ENCODE assay signal across 8 cellular contexts in genomic region chr1:84509029-84509428, GRCh38. TPM values are rescaled to one million over a fixed set of nuclear protein-coding genes. Genes with fewer than 3 reads are reported as not detected.
"Had no signal": no experiment of that assay in that cellular context is flagged by ENCODE, and none has a peak within 500 bp of the region (broad histone marks: within the 10 kb centered on the region; RNA-seq: fewer than 3 reads in every experiment).

No MANE protein-coding gene starts in this region.

- DNase-seq: GDM1 had no signal

- H3K4me3 ChIP-seq: GM12878 had no signal

- FAIRE-seq: G401.6, GM12878, GM12891, GM12892, GM18507, GM19239 had no signal

- ATAC-seq: GM12878 had no signal

RNA-seq across cellular contexts. Expression of gene SPATA1, which starts 2.8 kb away (rescaled TPM):
- total RNA-seq: G401 had no signal
